8 cellular contexts compared by ENCODE assay signal in genomic region chr12:64714551-64714968, GRCh38. TPM values are rescaled to one million over a fixed set of nuclear protein-coding genes. Genes with fewer than 3 reads are reported as not detected.
DNase-seq lines count a peak whose midpoint lies in the region; ATAC-seq and TF ChIP-seq lines count a peak whose summit lies in the region.

No MANE protein-coding gene starts in this region.

- WGBS in body of pancreas, 2 donors: 77 to 88% methylated on average over 5 of the region's 5 CpGs

- ATAC-seq in activated CD8-positive, alpha-beta memory T cell treated with anti-CD3 and anti-CD28 coated beads, Interleukin-2, amount 10 ng/mL, durations not matched to agents 7 days and 5 days: peak; percentile 98
- no peak for ATAC-seq in HCT116
- peak; percentile 65 for ATAC-seq in HG03571 (IDR thresholded peaks at IDR 0.05; ENCODE audit: unreplicated experiment)
- ATAC-seq in body of pancreas: no peak

- RAD21 ChIA-PET in HCT116 (lab: Charles Lee; ENCODE audit: low non-redundant PET in 1 of 2, low total read pairs in 2 of 2, uncharacterized antibody in 2 of 2, unreplicated experiment in 2 of 2): no interaction called here

- CTCF ChIA-PET in activated CD8-positive, alpha-beta memory T cell treated with anti-CD3 and anti-CD28 coated beads, Interleukin-2, amount 10 ng/mL, durations not matched to agents 7 days and 5 days (lab: Charles Lee): interaction anchor here (1.1 to 2.5 kb wide), 4 partner anchors 10 to 165 kb away, joined by 4 to 18 read pairs (median 7); no protein-coding TSS in a partner anchor
- CTCF ChIA-PET in HCT116 (lab: Charles Lee): no interaction called here

- H2AFZ ChIP-seq in HCT116 (ENCODE audit: low read depth, low read length, poor library complexity, severe bottlenecking): no peak overlapping the region

- TSS peak; percentile 32 for BruUV-seq in HCT116 (replicated peaks; lab: Mats Ljungman, UMichigan)

- intact Hi-C loops in HCT116 (cut with micrococcal nuclease): no loop called here
- intact Hi-C loops in body of pancreas (cut with DNase I): no loop called here

- H3K4me3 ChIP-seq in HCT116 (replicated peaks in 1 of 2; ENCODE audit: low read depth in 1 of 2, low read length in 2 of 2) (no peak overlapping the region), body of pancreas (no peak overlapping the region)

- H4K20me1 ChIP-seq in HCT116 (ENCODE audit: insufficient read depth): no peaks in the 10 kb centered on the region

- peaks cover 36% of the 10 kb centered on the region for H3K4me1 Mint-ChIP-seq in activated CD8-positive, alpha-beta memory T cell treated with anti-CD3 and anti-CD28 coated beads, Interleukin-2, amount 10 ng/mL, durations not matched to agents 7 days and 5 days

- no peak overlapping the region for H3K4me2 ChIP-seq in HCT116 (ENCODE audit: low read length)

- no peak overlapping the region for H3K9ac ChIP-seq in HCT116 (ENCODE audit: low read length)

- H3K79me2 ChIP-seq in HCT116 (ENCODE audit: insufficient read depth, low read length): no peaks in the 10 kb centered on the region

- POLR2A ChIA-PET in HCT116 (lab: Charles Lee): no interaction called here

- H3K9me3 ChIP-seq in HCT116 (ENCODE audit: control insufficient read depth in 1 of 2, insufficient read depth in 1 of 2, low read depth in 1 of 2, low read length in 2 of 2) (no peaks in the 10 kb centered on the region), body of pancreas (no peaks in the 10 kb centered on the region)

- H3K27ac ChIP-seq in HCT116 (ENCODE audit: low read depth, low read length) (no peak overlapping the region), body of pancreas (no peak overlapping the region)

- no peak for TF ChIP-seq RAD21 in HCT116 (IDR thresholded peaks at IDR 0.05; ENCODE audit: low read depth)

- H3K36me3 ChIP-seq in HCT116 (ENCODE audit: control insufficient read depth in 1 of 2, insufficient read depth in 2 of 2, low read length in 2 of 2) (peaks cover 0 to 13% of the 10 kb centered on the region in 2 experiments; a peak in 2 of 4 replicates), body of pancreas (replicated peaks in 1 of 2; ENCODE audit: insufficient read depth in 1 of 2, low read depth in 2 of 2) (peaks cover 0 to 8% of the 10 kb centered on the region in 2 donors)

- H3K4me3 Mint-ChIP-seq in activated CD8-positive, alpha-beta memory T cell treated with anti-CD3 and anti-CD28 coated beads, Interleukin-2, amount 10 ng/mL, durations not matched to agents 7 days and 5 days: peak overlapping the region; percentile 39

- H3K9me3 Mint-ChIP-seq in activated CD8-positive, alpha-beta memory T cell treated with anti-CD3 and anti-CD28 coated beads, Interleukin-2, amount 10 ng/mL, durations not matched to agents 7 days and 5 days (ENCODE audit: low read depth): no peaks in the 10 kb centered on the region

- peak overlapping the region; percentile 84 for H3K27ac Mint-ChIP-seq in activated CD8-positive, alpha-beta memory T cell treated with anti-CD3 and anti-CD28 coated beads, Interleukin-2, amount 10 ng/mL, durations not matched to agents 7 days and 5 days

- H3K27me3 ChIP-seq in HCT116 (ENCODE audit: insufficient read depth, low read length): no peaks in the 10 kb centered on the region
- no peaks in the 10 kb centered on the region for H3K27me3 ChIP-seq in body of pancreas

- H3K36me3 Mint-ChIP-seq in activated CD8-positive, alpha-beta memory T cell treated with anti-CD3 and anti-CD28 coated beads, Interleukin-2, amount 10 ng/mL, durations not matched to agents 7 days and 5 days: peaks cover 39% of the 10 kb centered on the region

- H3K4me1 ChIP-seq in HCT116 (ENCODE audit: control insufficient read depth in 1 of 2, insufficient read depth in 2 of 2, low read length in 2 of 2) (no peaks in the 10 kb centered on the region), body of pancreas (no peaks in the 10 kb centered on the region)

- TF ChIP-seq CTCF in HCT116 (IDR thresholded peaks at IDR 0.05 in 2 of 3, conservative IDR thresholded peaks at IDR 0.05 in 1 of 3; ENCODE audit: borderline replicate concordance in 1 of 3, insufficient read depth in 1 of 3, low read depth in 2 of 3, low read length in 2 of 3) (no peak), body of pancreas (IDR thresholded peaks at IDR 0.05) (no peak)

- H3K27me3 Mint-ChIP-seq in activated CD8-positive, alpha-beta memory T cell treated with anti-CD3 and anti-CD28 coated beads, Interleukin-2, amount 10 ng/mL, durations not matched to agents 7 days and 5 days: no peaks in the 10 kb centered on the region

- TF ChIP-seq POLR2A in HCT116 (IDR thresholded peaks at IDR 0.05; ENCODE audit: borderline replicate concordance, extremely low read depth, insufficient read depth, insufficient read length): no peak
- TF ChIP-seq POLR2A in body of pancreas (IDR thresholded peaks at IDR 0.05): no peak

- DNase-seq in activated CD8-positive, alpha-beta memory T cell treated with anti-CD3 and anti-CD28 coated beads, Interleukin-2, amount 10 ng/mL, durations not matched to agents 7 days and 5 days: peak; percentile 82
- DNase-seq in activated CD8-positive, alpha-beta memory T cell treated with anti-CD3 and anti-CD28 coated beads, Interleukin-2, amount 50 U/mL, for 48 hours: no peak
- DNase-seq in HCT116 (ENCODE audit: low read depth, low spot score) (no peak), body of pancreas (no peak), NCI-H82 treated with DMSO at 0.1 percent for 48 hours (lab: John Stamatoyannopoulos, UW; ENCODE audit: unreplicated experiment) (no peak)
- DNase-seq in stimulated activated CD8-positive, alpha-beta memory T cell treated with anti-CD3 and anti-CD28 coated beads, Interleukin-15, amount 100 ng/mL, for 4 hours (ENCODE audit: low read depth in 2 of 2): peak; percentile 13 to 18
- DNase-seq in stimulated activated CD4-positive, alpha-beta T cell treated with anti-CD3 and anti-CD28 coated beads, Interleukin-2, amount 100 ng/mL, for 24 hours: no peak

- H3K9me2 ChIP-seq in HCT116 (ENCODE audit: insufficient read depth): no peaks in the 10 kb centered on the region

TF ChIP-seq in HCT116, 20 proteins besides CTCF, POLR2A, EP300 and RAD21:
- TF ChIP-seq CEBPB (IDR thresholded peaks at IDR 0.05; ENCODE audit: low read depth): no peak
- no peak for TF ChIP-seq POLR2AphosphoS5 (IDR thresholded peaks at IDR 0.05; ENCODE audit: low read depth, low read length)
- TF ChIP-seq CBX3 (IDR thresholded peaks at IDR 0.05; ENCODE audit: low read depth): no peak
- no peak for TF ChIP-seq EZH2 (IDR thresholded peaks at IDR 0.05)
- no peak for TF ChIP-seq JUND (IDR thresholded peaks at IDR 0.05)
- no peak for TF ChIP-seq ZFX (IDR thresholded peaks at IDR 0.05)

RNA-seq across cellular contexts. Expression of gene GNS, which starts 44.6 kb away (rescaled TPM):
- total RNA-seq in activated CD8-positive, alpha-beta memory T cell treated with anti-CD3 and anti-CD28 coated beads, Interleukin-2, amount 10 ng/mL, durations not matched to agents 7 days and 5 days: 10 to 100 TPM; 24.1 to 25.4 TPM
- total RNA-seq in HCT116 (2021; ENCODE audit: unreplicated experiment) (45.7 TPM), body of pancreas (10 to 100 TPM; 29.3 to 43.1 TPM)
- 27.1 and 28.1 TPM in 2 replicates for polyA plus RNA-seq in HCT116 (2012)

Comparison
In these comparisons a context has a peak if more than half of its experiments do, and no peak if none do; other contexts are left out.
1. DNase-seq: peak in activated CD8-positive, alpha-beta memory T cell treated with anti-CD3 and anti-CD28 coated beads, Interleukin-2, amount 10 ng/mL, durations not matched to agents 7 days and 5 days (single experiment) and stimulated activated CD8-positive, alpha-beta memory T cell treated with anti-CD3 and anti-CD28 coated beads, Interleukin-15, amount 100 ng/mL, for 4 hours (2 of 2); none in activated CD8-positive, alpha-beta memory T cell treated with anti-CD3 and anti-CD28 coated beads, Interleukin-2, amount 50 U/mL, for 48 hours (single experiment), HCT116 (single experiment), body of pancreas (0 of 4), NCI-H82 treated with DMSO at 0.1 percent for 48 hours (single experiment) and stimulated activated CD4-positive, alpha-beta T cell treated with anti-CD3 and anti-CD28 coated beads, Interleukin-2, amount 100 ng/mL, for 24 hours (0 of 2).
2. ATAC-seq: peak in activated CD8-positive, alpha-beta memory T cell treated with anti-CD3 and anti-CD28 coated beads, Interleukin-2, amount 10 ng/mL, durations not matched to agents 7 days and 5 days (single experiment) and HG03571 (single experiment); none in HCT116 (single experiment) and body of pancreas (single experiment).